Comparison of ENCODE assay signal across 29 cellular contexts in the genomic region with DNA sequence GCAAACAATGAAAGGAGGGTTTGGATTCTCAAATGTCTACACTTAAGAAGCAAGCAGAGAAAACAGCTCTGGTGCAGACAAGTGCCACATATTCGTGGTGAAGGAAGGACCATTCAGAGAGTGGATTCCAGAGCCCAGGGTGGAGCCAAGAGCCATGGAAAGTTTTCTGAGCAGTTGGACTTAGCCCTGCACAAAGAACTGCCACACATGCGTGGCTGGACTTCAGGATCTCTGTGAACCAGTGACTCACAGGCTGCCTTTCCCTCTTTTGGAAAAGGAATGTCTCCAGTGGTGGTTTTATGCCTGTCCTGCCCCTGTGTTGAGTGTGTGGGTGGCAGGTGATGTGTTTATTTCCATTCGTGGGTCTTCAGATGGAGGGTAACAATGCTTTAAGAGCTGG.
"Had no signal": no experiment of that assay in that cellular context is flagged by ENCODE, and none has a peak within 500 bp of the region (broad histone marks: within the 10 kb centered on the region; RNA-seq: fewer than 3 reads in every experiment).

No MANE protein-coding gene starts in this region.

- H3K27me3 ChIP-seq: brain microvascular endothelial cell, gastroesophageal sphincter, testis had no signal

- ATAC-seq: activated CD8-positive, alpha-beta T cell treated with anti-CD3 and anti-CD28 coated beads, Interleukin-2, amount 10 ng/mL, durations not matched to agents 7 days and 5 days; gastroesophageal sphincter; left colon; mucosa of descending colon; sciatic nerve; stimulated activated naive B cell treated with anti-CD40 and anti-IgM and Interleukin-4, amounts not matched to agents 10 μg/mL and 1 μg/mL and 100 μg/mL, for 72 hours had no signal

- H3K79me2 ChIP-seq: parathyroid adenoma had no signal

- DNase-seq: activated CD4-positive, alpha-beta T cell treated with anti-CD3 and anti-CD28 coated beads for 1 hour; activated CD4-positive, alpha-beta T cell treated with anti-CD3 and anti-CD28 coated beads, Interleukin-2, amount 50 U/mL, for 1 hour; activated CD8-positive, alpha-beta T cell treated with anti-CD3 and anti-CD28 coated beads, Interleukin-2, amount 10 ng/mL, durations not matched to agents 7 days and 5 days; activated gamma-delta T cell treated with Interleukin-2 at 50 U/mL for 16 hours; activated T-cell treated with anti-CD3 and anti-CD28 coated beads, Interleukin-2, amount 50 U/mL, for 1 hour; anterior cingulate cortex; brain microvascular endothelial cell; central memory CD4-positive, alpha-beta T cell; effector memory CD4-positive, alpha-beta T cell; esophagus squamous epithelium; head of caudate nucleus; left colon; lower lobe of right lung; mesendoderm; mucosa of descending colon; naive B cell; nucleus accumbens; stimulated activated CD4-positive, alpha-beta T cell treated with anti-CD3 and anti-CD28 coated beads, Interleukin-2, amount 100 ng/mL, for 48 hours; stimulated activated CD8-positive, alpha-beta memory T cell treated with anti-CD3 and anti-CD28 coated beads, Interleukin-4, amount 100 ng/mL, for 48 hours; stimulated activated naive B cell treated with anti-CD40 and anti-IgM and Interleukin-4, amounts not matched to agents 10 μg/mL and 1 μg/mL and 100 μg/mL, for 72 hours; T-helper 9 cell; testis had no signal

- H3K9me3 ChIP-seq: esophagus squamous epithelium, gastroesophageal sphincter, lower lobe of right lung, mucosa of descending colon, testis had no signal

- H3K4me1 ChIP-seq: esophagus squamous epithelium, gastroesophageal sphincter, lower lobe of right lung, parathyroid adenoma, testis had no signal

- H3K27ac ChIP-seq: brain microvascular endothelial cell, esophagus squamous epithelium, gastroesophageal sphincter, lower lobe of right lung, parathyroid adenoma, testis had no signal

- H3K4me2 ChIP-seq: smooth muscle cell had no signal

- H3K9ac ChIP-seq: parathyroid adenoma had no signal

- H3K36me3 ChIP-seq: brain microvascular endothelial cell, esophagus squamous epithelium, gastroesophageal sphincter, lower lobe of right lung had no signal

- H3K4me3 ChIP-seq: esophagus squamous epithelium, gastroesophageal sphincter, lower lobe of right lung, mucosa of descending colon, smooth muscle cell, testis had no signal

- FAIRE-seq: colon, endothelial cell of umbilical vein, islet of Langerhans had no signal

- H2AFZ ChIP-seq: parathyroid adenoma had no signal
